In genomic region chr1:156121441-156121840, GRCh38 we compare ENCODE assay signal across 1 cellular context.
TF ChIP-seq lines count a peak whose summit lies in the region.

No MANE protein-coding gene starts in this region.

TF ChIP-seq in IMR-90, 13 proteins besides CTCF, POLR2A, EP300 and RAD21 (continued from another document):
- TF ChIP-seq USF2 (IDR thresholded peaks at IDR 0.05; ENCODE audit: low read depth, low read length) (no peak), CHD1 (IDR thresholded peaks at IDR 0.05; ENCODE audit: low read depth, low read length) (no peak), FOS (IDR thresholded peaks at IDR 0.05; ENCODE audit: low read depth, low read length) (no peak), BHLHE40 (IDR thresholded peaks at IDR 0.05; ENCODE audit: low read depth, low read length) (no peak), CEBPB (IDR thresholded peaks at IDR 0.05; ENCODE audit: low read depth, low read length) (no peak)
TF ChIP-seq in IMR-90: peak in this region for 0.
